ENCODE assay signal across 21 cellular contexts in the genomic region with DNA sequence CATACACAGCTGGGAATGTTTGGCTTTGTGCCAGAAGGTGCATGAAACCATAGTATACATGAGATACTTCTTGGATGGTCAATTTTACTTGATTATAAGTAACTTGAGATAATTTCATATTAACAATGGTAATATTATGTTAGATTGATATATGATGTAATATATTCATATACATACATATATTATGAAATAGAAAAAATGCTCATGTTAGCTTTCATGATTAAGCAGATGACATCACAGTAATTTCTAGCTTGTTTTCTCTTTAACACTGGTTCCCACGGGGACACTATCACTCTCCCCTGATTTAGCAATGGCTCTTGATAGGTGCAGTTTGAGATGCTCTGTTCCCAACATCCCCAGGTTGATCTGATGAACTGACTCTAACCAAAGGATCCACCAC. TPM values are rescaled to one million over a fixed set of nuclear protein-coding genes. Genes with fewer than 3 reads are reported as not detected.
"Had no signal": no experiment of that assay in that cellular context is flagged by ENCODE, and none has a peak within 500 bp of the region (broad histone marks: within the 10 kb centered on the region; RNA-seq: fewer than 3 reads in every experiment).

No MANE protein-coding gene starts in this region.

- DNase-seq: esophagus squamous epithelium; glutamatergic neuron; islet precursor cell; mammary epithelial cell; naive thymus-derived CD4-positive, alpha-beta T cell; psoas muscle; retina; spleen; stimulated activated CD4-positive, alpha-beta T cell treated with anti-CD3 and anti-CD28 coated beads, Interleukin-15, amount 100 ng/mL, for 24 hours; stimulated activated CD4-positive, alpha-beta T cell treated with anti-CD3 and anti-CD28 coated beads, Interleukin-1b, Interleukin-23, amount 100 ng/mL, for 48 hours; stimulated activated CD4-positive, alpha-beta T cell treated with anti-CD3 and anti-CD28 coated beads, Interleukin-4, amount 100 ng/mL, for 24 hours; tibial artery; upper lobe of left lung had no signal

- H3K4me1 Mint-ChIP-seq: naive thymus-derived CD4-positive, alpha-beta T cell; stimulated activated memory B cell treated with anti-CD40 and anti-IgM and Interleukin-4, amounts not matched to agents 10 μg/mL and 1 μg/mL and 100 μg/mL, for 72 hours had no signal

- H3K4me3 Mint-ChIP-seq: naive thymus-derived CD4-positive, alpha-beta T cell; stimulated activated memory B cell treated with anti-CD40 and anti-IgM and Interleukin-4, amounts not matched to agents 10 μg/mL and 1 μg/mL and 100 μg/mL, for 72 hours; stimulated activated naive CD8-positive, alpha-beta T cell treated with anti-CD3 and anti-CD28 coated beads, Interleukin-15, Interleukin-2, amounts not matched to agents 100 ng/mL and 50 ng/mL, for 24 hours had no signal

- H3K9me3 ChIP-seq: esophagus squamous epithelium, gastroesophageal sphincter, neutrophil, psoas muscle, spleen, tibial artery, upper lobe of left lung, uterus had no signal

- H3K36me3 Mint-ChIP-seq: naive thymus-derived CD4-positive, alpha-beta T cell; stimulated activated memory B cell treated with anti-CD40 and anti-IgM and Interleukin-4, amounts not matched to agents 10 μg/mL and 1 μg/mL and 100 μg/mL, for 72 hours had no signal

- ATAC-seq: gastroesophageal sphincter; left lobe of liver; naive thymus-derived CD4-positive, alpha-beta T cell; psoas muscle; sciatic nerve; stimulated activated memory B cell treated with anti-CD40 and anti-IgM and Interleukin-4, amounts not matched to agents 10 μg/mL and 1 μg/mL and 100 μg/mL, for 72 hours had no signal

- H3K27ac Mint-ChIP-seq: naive thymus-derived CD4-positive, alpha-beta T cell; stimulated activated memory B cell treated with anti-CD40 and anti-IgM and Interleukin-4, amounts not matched to agents 10 μg/mL and 1 μg/mL and 100 μg/mL, for 72 hours; stimulated activated naive CD8-positive, alpha-beta T cell treated with anti-CD3 and anti-CD28 coated beads, Interleukin-15, Interleukin-2, amounts not matched to agents 100 ng/mL and 50 ng/mL, for 24 hours had no signal

RNA-seq across cellular contexts. Expression of gene NTF3, which starts 35.4 kb away (rescaled TPM):
- total RNA-seq: mammary epithelial cell; mononuclear cell; naive thymus-derived CD4-positive, alpha-beta T cell had no signal
